Comparison of ENCODE assay signal across 12 cellular contexts in the genomic region with DNA sequence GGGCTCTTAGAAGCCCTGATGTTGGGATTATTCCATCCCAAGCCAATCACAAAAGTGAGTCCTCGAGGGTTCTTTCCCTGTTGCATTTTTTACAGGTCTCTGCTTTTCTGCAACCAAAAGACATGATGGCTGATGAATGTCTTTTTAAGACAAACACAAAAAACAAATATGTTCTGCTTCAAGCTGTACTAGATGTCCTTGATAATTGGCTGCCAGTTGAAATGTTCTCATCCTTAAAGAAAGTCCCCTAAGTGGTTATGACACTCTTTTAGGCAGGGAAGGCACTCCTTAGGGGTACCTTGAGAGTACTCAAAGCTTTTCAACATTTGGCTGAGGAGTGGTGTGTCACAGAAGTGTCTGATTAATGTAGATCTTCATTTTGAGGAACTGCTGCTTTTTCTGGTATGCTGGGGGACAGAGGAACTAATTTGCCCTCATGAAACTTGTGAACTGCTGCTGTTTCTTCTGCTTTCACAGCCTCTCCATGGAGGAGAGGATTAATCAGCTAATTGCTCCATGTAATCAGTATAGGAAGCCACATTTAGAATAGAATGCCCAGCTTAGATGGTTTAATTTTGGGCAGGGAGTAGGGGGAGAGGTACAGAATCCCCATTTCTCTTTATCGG. TPM values are rescaled to one million over a fixed set of nuclear protein-coding genes. Genes with fewer than 3 reads are reported as not detected.
DNase-seq lines count a peak whose midpoint lies in the region; ATAC-seq and TF ChIP-seq lines count a peak whose summit lies in the region.
"Had no signal": no experiment of that assay in that cellular context is flagged by ENCODE, and none has a peak within 500 bp of the region (broad histone marks: within the 10 kb centered on the region; RNA-seq: fewer than 3 reads in every experiment).

No MANE protein-coding gene starts in this region.

- H3K79me2 ChIP-seq in osteoblast (ENCODE audit: insufficient read depth, low read length), result no peaks in the 10 kb centered on the region

- no peak overlapping the region for H3K27ac ChIP-seq in osteoblast (ENCODE audit: low read depth, low read length)

- no peaks in the 10 kb centered on the region for H3K36me3 Mint-ChIP-seq in HFFc6 (ENCODE audit: low read depth)
- H3K36me3 Mint-ChIP-seq: natural killer cell treated with Interleukin-12 subunit alpha and Interleukin-12 subunit beta and Interleukin-15 and Interleukin-18, amount 100 ng/mL, for 72 hours had no signal

- no peak overlapping the region for H3K27ac Mint-ChIP-seq in HFFc6
- H3K27ac Mint-ChIP-seq: natural killer cell treated with Interleukin-12 subunit alpha and Interleukin-12 subunit beta and Interleukin-15 and Interleukin-18, amount 100 ng/mL, for 72 hours had no signal

- peak; percentile 42 to 59 for DNase-seq in Kasumi-1 (lab: John Stamatoyannopoulos, UW)
- DNase-seq in medulla oblongata (ENCODE audit: extremely low spot score), result peak; percentile 58
- DNase-seq in NCI-H748 (lab: John Stamatoyannopoulos, UW; ENCODE audit: unreplicated experiment), result no peak
- DNase-seq in osteoblast (ENCODE audit: insufficient read length, low spot score, missing footprints), result no peak
- DNase-seq in HFFc6, result no peak
- DNase-seq: activated T-cell treated with anti-CD3 and anti-CD28 coated beads, Interleukin-2, amount 50 U/mL, for 48 hours had no signal

- no peak overlapping the region for H3K4me3 ChIP-seq in osteoblast (ENCODE audit: insufficient read depth, low read length)
- H3K4me3 ChIP-seq: smooth muscle cell had no signal

- no peak overlapping the region for H3K4me3 Mint-ChIP-seq in HFFc6
- H3K4me3 Mint-ChIP-seq: natural killer cell treated with Interleukin-12 subunit alpha and Interleukin-12 subunit beta and Interleukin-15 and Interleukin-18, amount 100 ng/mL, for 72 hours had no signal

- TF ChIP-seq CTCF in osteoblast (IDR thresholded peaks at IDR 0.05; ENCODE audit: extremely low read depth, low read depth, low read length) (no peak), HFFc6 (IDR thresholded peaks at IDR 0.05) (no peak)

- H3K4me1 Mint-ChIP-seq in HFFc6 (ENCODE audit: low read depth), result no peaks in the 10 kb centered on the region

- H4K20me1 ChIP-seq in osteoblast (ENCODE audit: insufficient read depth, low read length), result no peaks in the 10 kb centered on the region

- H3K4me2 ChIP-seq in osteoblast (ENCODE audit: insufficient read depth, low read length), result no peak overlapping the region
- H3K4me2 ChIP-seq: smooth muscle cell had no signal

- no peaks in the 10 kb centered on the region for H3K36me3 ChIP-seq in osteoblast (ENCODE audit: insufficient read depth, low read length)

- peak; percentile 81 for ATAC-seq in GM18519 (IDR thresholded peaks at IDR 0.05; ENCODE audit: low FRiP score, unreplicated experiment)
- peak; percentile 73 for ATAC-seq in GM21825 (IDR thresholded peaks at IDR 0.05; ENCODE audit: unreplicated experiment)
- no peak for ATAC-seq in HG02759 (IDR thresholded peaks at IDR 0.05; ENCODE audit: unreplicated experiment)
- ATAC-seq: esophagus mucosa; natural killer cell treated with Interleukin-12 subunit alpha and Interleukin-12 subunit beta and Interleukin-15 and Interleukin-18, amount 100 ng/mL, for 72 hours had no signal

- no peaks in the 10 kb centered on the region for H3K4me1 ChIP-seq in osteoblast (ENCODE audit: insufficient read depth, low read length)

- no peaks in the 10 kb centered on the region for H3K27me3 Mint-ChIP-seq in HFFc6 (ENCODE audit: insufficient read depth)

- no peaks in the 10 kb centered on the region for H3K9me3 ChIP-seq in osteoblast (ENCODE audit: low read depth, low read length)

- H2AFZ ChIP-seq in osteoblast (ENCODE audit: low read length), result no peak overlapping the region

- H3K9me3 Mint-ChIP-seq in HFFc6, result peaks cover 11% of the 10 kb centered on the region
- H3K9me3 Mint-ChIP-seq: natural killer cell treated with Interleukin-12 subunit alpha and Interleukin-12 subunit beta and Interleukin-15 and Interleukin-18, amount 100 ng/mL, for 72 hours had no signal

- H3K27me3 ChIP-seq in osteoblast (ENCODE audit: insufficient read depth, low read length), result no peaks in the 10 kb centered on the region

RNA-seq across cellular contexts. Expression of gene IGF1, which starts 22.8 kb away (rescaled TPM):
- 0.72 and 0.88 TPM in 2 replicates for total RNA-seq in osteoblast
- total RNA-seq in HFFc6 (2021; fragmentation: NEBNext Ultra II Directional; extraction: Animal tissue kit (Norgen Biotek cat#: 25700)), result under 1 TPM in 4 of 6 experiments, not detected in 2; 0.34 to 0.81 (median 0.51) TPM

Comparison
In these comparisons a context has a peak if more than half of its experiments do, and no peak if none do; other contexts are left out.
1. DNase-seq: peak in Kasumi-1 (2 of 2) and medulla oblongata (single experiment); none in NCI-H748 (single experiment), osteoblast (single experiment) and HFFc6 (single experiment).